20 cellular contexts compared by ENCODE assay signal in the genomic region with DNA sequence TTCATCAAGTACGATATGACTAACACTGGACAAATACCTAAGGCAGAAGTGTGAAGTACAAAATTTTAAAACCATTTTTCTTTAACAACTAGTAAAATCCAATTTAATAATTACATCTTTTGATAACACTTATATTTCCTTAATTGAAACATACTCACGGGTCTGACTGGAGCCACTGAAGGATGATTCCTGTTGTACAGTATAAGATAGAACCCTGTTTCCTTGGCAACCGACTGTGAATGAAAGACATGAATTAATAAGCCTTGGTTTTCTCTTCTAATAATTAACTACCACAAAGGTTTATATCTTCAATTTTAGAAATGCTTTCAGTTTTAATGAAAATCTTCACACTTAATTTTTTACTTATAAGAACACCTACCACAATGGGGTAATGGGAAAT. TPM values are rescaled to one million over a fixed set of nuclear protein-coding genes. Genes with fewer than 3 reads are reported as not detected.
A peak's percentile ranks its signal among the peaks of the same experiment; 100 is the strongest.
DNase-seq lines count a peak whose midpoint lies in the region; ATAC-seq, FAIRE-seq and TF ChIP-seq lines count a peak whose summit lies in the region.
"Had no signal": no experiment of that assay in that cellular context is flagged by ENCODE, and none has a peak within 500 bp of the region (broad histone marks: within the 10 kb centered on the region; RNA-seq: fewer than 3 reads in every experiment).

No MANE protein-coding gene starts in this region.

- H3K4me1 ChIP-seq in body of pancreas = no peaks in the 10 kb centered on the region

- no peak for DNase-seq in GM19239 (ENCODE audit: insufficient read length, low spot score)
- peak; percentile 2 for DNase-seq in kidney glomerular epithelial cell (lab: John Stamatoyannopoulos, UW)
- DNase-seq in AG08396 (ENCODE audit: low spot score) = no peak
- no peak for DNase-seq in body of pancreas
- DNase-seq in sciatic nerve (ENCODE audit: low spot score) = no peak
- DNase-seq: activated CD8-positive, alpha-beta memory T cell treated with anti-CD3 and anti-CD28 coated beads, Interleukin-2, amount 50 U/mL, for 48 hours; activated effector memory CD4-positive, alpha-beta T cell treated with Interleukin-2 at 50 U/mL for 16 hours; adrenal gland; CD8-positive, alpha-beta memory T cell; cortex of kidney; heart left ventricle; NCI-H1930; NCI-H226; PC-3; stimulated activated naive CD4-positive, alpha-beta T cell; T-helper 1 cell had no signal

- peaks cover 7 to 31% of the 10 kb centered on the region in 2 donors for H3K36me3 ChIP-seq in body of pancreas (replicated peaks in 1 of 2; ENCODE audit: insufficient read depth in 1 of 2, low read depth in 2 of 2)

- no peaks in the 10 kb centered on the region for H3K27me3 ChIP-seq in body of pancreas
- H3K27me3 ChIP-seq: adrenal gland, heart left ventricle had no signal

- 82 to 90% methylated on average over 3 of the region's 3 CpGs for WGBS in body of pancreas, 2 donors

- ATAC-seq in HG02759 (IDR thresholded peaks at IDR 0.05; ENCODE audit: unreplicated experiment) (peak; percentile 45), HG03442 (IDR thresholded peaks at IDR 0.05; ENCODE audit: unreplicated experiment) (peak; percentile 41), body of pancreas (no peak), sciatic nerve (no peak)
- ATAC-seq: heart left ventricle, PC-3 had no signal

- H3K4me3 ChIP-seq in body of pancreas = no peak overlapping the region
- H3K4me3 ChIP-seq: adrenal gland, heart left ventricle, thoracic aorta had no signal

- TF ChIP-seq POLR2A in body of pancreas (IDR thresholded peaks at IDR 0.05) = no peak

- peak; percentile 79 for FAIRE-seq in GM19239 (lab: Jason Lieb, UNC)
- FAIRE-seq: bronchial epithelial cell had no signal

- intact Hi-C loops in body of pancreas (cut with DNase I) (no loop called here), sciatic nerve (cut with DNase I) (no loop called here)

- H3K27ac ChIP-seq in body of pancreas = no peak overlapping the region
- H3K27ac ChIP-seq: adrenal gland, heart left ventricle, thoracic aorta had no signal

- no peaks in the 10 kb centered on the region for H3K9me3 ChIP-seq in body of pancreas
- H3K9me3 ChIP-seq: adrenal gland, heart left ventricle, thoracic aorta had no signal

- TF ChIP-seq CTCF in body of pancreas (IDR thresholded peaks at IDR 0.05) = no peak

RNA-seq across cellular contexts. Expression of gene DHX36, which starts 19.4 kb away (rescaled TPM):
- 10 to 100 TPM; 30.6 to 58.3 TPM for total RNA-seq in body of pancreas
- 81.0 TPM for total RNA-seq in sciatic nerve

Comparison
In these comparisons a context has a peak if more than half of its experiments do, and no peak if none do; other contexts are left out.
1. ATAC-seq: peak in HG02759 (single experiment) and HG03442 (single experiment); none in body of pancreas (single experiment) and sciatic nerve (single experiment).